Comparison of ENCODE assay signal across 8 cellular contexts in genomic region chr21:40386301-40386911, GRCh38.
DNase-seq lines count a peak whose midpoint lies in the region; ATAC-seq and TF ChIP-seq lines count a peak whose summit lies in the region.

No MANE protein-coding gene starts in this region.

- H3K27me3 ChIP-seq in kidney epithelial cell (ENCODE audit: control insufficient read depth, insufficient read depth, low read length) = peaks cover 3% of the 10 kb centered on the region

- no peak for ATAC-seq in activated T-cell treated with anti-CD3 and anti-CD28 coated beads, Interleukin-2, amount 50 U/mL, for 4 hours
- peak; percentile 54 to 63 for ATAC-seq in stimulated activated naive B cell treated with anti-CD40 and anti-IgM and Interleukin-4, amounts not matched to agents 10 μg/mL and 1 μg/mL and 100 μg/mL, for 72 hours (replicated peaks)

- DNase-seq in activated T-cell treated with anti-CD3 and anti-CD28 coated beads for 24 hours (ENCODE audit: low read depth) = peak; percentile 26
- DNase-seq in activated T-cell treated with anti-CD3 and anti-CD28 coated beads, Interleukin-2, amount 50 U/mL, for 4 hours = no peak
- DNase-seq in NCI-H526 treated with DMSO at 0.1 percent for 48 hours (lab: John Stamatoyannopoulos, UW) = peak; percentile 12
- peak; percentile 9 for DNase-seq in astrocyte of the spinal cord (ENCODE audit: low read depth, low spot score)
- DNase-seq in kidney epithelial cell (ENCODE audit: low read depth) = no peak
- peak; percentile 3 for DNase-seq in stimulated activated naive B cell treated with anti-CD40 and anti-IgM and Interleukin-4, amounts not matched to agents 10 μg/mL and 1 μg/mL and 100 μg/mL, for 72 hours
- DNase-seq in NK-92 treated with Interleukin-12 subunit alpha and Interleukin-12 subunit beta, amount 100 ng/mL, for 24 hours (lab: John Stamatoyannopoulos, UW) = no peak
- no peak for DNase-seq in DMS79 treated with DMSO at 0.1 percent for 48 hours (lab: John Stamatoyannopoulos, UW)

- no peak overlapping the region for H3K4me3 Mint-ChIP-seq in activated T-cell treated with anti-CD3 and anti-CD28 coated beads, Interleukin-2, amount 50 U/mL, for 4 hours
- no peak overlapping the region for H3K4me3 Mint-ChIP-seq in stimulated activated naive B cell treated with anti-CD40 and anti-IgM and Interleukin-4, amounts not matched to agents 10 μg/mL and 1 μg/mL and 100 μg/mL, for 72 hours

- H3K36me3 ChIP-seq in kidney epithelial cell (ENCODE audit: control insufficient read depth, insufficient read depth, low read length) = no peaks in the 10 kb centered on the region

- H3K27ac Mint-ChIP-seq in stimulated activated naive B cell treated with anti-CD40 and anti-IgM and Interleukin-4, amounts not matched to agents 10 μg/mL and 1 μg/mL and 100 μg/mL, for 72 hours = no peak overlapping the region

- H3K4me3 ChIP-seq in astrocyte of the spinal cord (ENCODE audit: low read depth, low read length) = no peak overlapping the region
- no peak overlapping the region for H3K4me3 ChIP-seq in kidney epithelial cell (ENCODE audit: low read depth, low read length)

- TF ChIP-seq CTCF in astrocyte of the spinal cord (IDR thresholded peaks at IDR 0.05; ENCODE audit: low read depth, low read length) = peak; percentile 89
- TF ChIP-seq CTCF in kidney epithelial cell (IDR thresholded peaks at IDR 0.05; ENCODE audit: insufficient read depth, low read length, poor library complexity, severe bottlenecking) = peak; percentile 84

- no peaks in the 10 kb centered on the region for H3K36me3 Mint-ChIP-seq in activated T-cell treated with anti-CD3 and anti-CD28 coated beads, Interleukin-2, amount 50 U/mL, for 4 hours (ENCODE audit: insufficient read depth)
- no peaks in the 10 kb centered on the region for H3K36me3 Mint-ChIP-seq in stimulated activated naive B cell treated with anti-CD40 and anti-IgM and Interleukin-4, amounts not matched to agents 10 μg/mL and 1 μg/mL and 100 μg/mL, for 72 hours

- no peaks in the 10 kb centered on the region for H3K27me3 Mint-ChIP-seq in activated T-cell treated with anti-CD3 and anti-CD28 coated beads, Interleukin-2, amount 50 U/mL, for 4 hours (ENCODE audit: low read depth)
- peaks cover 0 to 5% of the 10 kb centered on the region in 2 donors for H3K27me3 Mint-ChIP-seq in stimulated activated naive B cell treated with anti-CD40 and anti-IgM and Interleukin-4, amounts not matched to agents 10 μg/mL and 1 μg/mL and 100 μg/mL, for 72 hours

- in situ Hi-C loops in astrocyte of the spinal cord (cut with HindIII; ENCODE audit: low sequenced_read_pairs) = no loop called here

- H3K4me1 Mint-ChIP-seq in activated T-cell treated with anti-CD3 and anti-CD28 coated beads, Interleukin-2, amount 50 U/mL, for 4 hours (ENCODE audit: low read depth) = no peaks in the 10 kb centered on the region
- peaks cover 0 to 5% of the 10 kb centered on the region in 2 donors for H3K4me1 Mint-ChIP-seq in stimulated activated naive B cell treated with anti-CD40 and anti-IgM and Interleukin-4, amounts not matched to agents 10 μg/mL and 1 μg/mL and 100 μg/mL, for 72 hours

- peaks cover 8% of the 10 kb centered on the region for H3K9me3 Mint-ChIP-seq in activated T-cell treated with anti-CD3 and anti-CD28 coated beads, Interleukin-2, amount 50 U/mL, for 4 hours
- no peaks in the 10 kb centered on the region for H3K9me3 Mint-ChIP-seq in stimulated activated naive B cell treated with anti-CD40 and anti-IgM and Interleukin-4, amounts not matched to agents 10 μg/mL and 1 μg/mL and 100 μg/mL, for 72 hours

Comparison
In these comparisons a context has a peak if more than half of its experiments do, and no peak if none do; other contexts are left out.
1. DNase-seq: peak in activated T-cell treated with anti-CD3 and anti-CD28 coated beads for 24 hours (single experiment), NCI-H526 treated with DMSO at 0.1 percent for 48 hours (single experiment), astrocyte of the spinal cord (single experiment) and stimulated activated naive B cell treated with anti-CD40 and anti-IgM and Interleukin-4, amounts not matched to agents 10 μg/mL and 1 μg/mL and 100 μg/mL, for 72 hours (single experiment); none in activated T-cell treated with anti-CD3 and anti-CD28 coated beads, Interleukin-2, amount 50 U/mL, for 4 hours (single experiment), kidney epithelial cell (single experiment), NK-92 treated with Interleukin-12 subunit alpha and Interleukin-12 subunit beta, amount 100 ng/mL, for 24 hours (single experiment) and DMS79 treated with DMSO at 0.1 percent for 48 hours (single experiment).
2. ATAC-seq: peak in stimulated activated naive B cell treated with anti-CD40 and anti-IgM and Interleukin-4, amounts not matched to agents 10 μg/mL and 1 μg/mL and 100 μg/mL, for 72 hours (2 of 2); none in activated T-cell treated with anti-CD3 and anti-CD28 coated beads, Interleukin-2, amount 50 U/mL, for 4 hours (0 of 2).